Comparison of ENCODE assay signal across 6 cellular contexts in the genomic region with DNA sequence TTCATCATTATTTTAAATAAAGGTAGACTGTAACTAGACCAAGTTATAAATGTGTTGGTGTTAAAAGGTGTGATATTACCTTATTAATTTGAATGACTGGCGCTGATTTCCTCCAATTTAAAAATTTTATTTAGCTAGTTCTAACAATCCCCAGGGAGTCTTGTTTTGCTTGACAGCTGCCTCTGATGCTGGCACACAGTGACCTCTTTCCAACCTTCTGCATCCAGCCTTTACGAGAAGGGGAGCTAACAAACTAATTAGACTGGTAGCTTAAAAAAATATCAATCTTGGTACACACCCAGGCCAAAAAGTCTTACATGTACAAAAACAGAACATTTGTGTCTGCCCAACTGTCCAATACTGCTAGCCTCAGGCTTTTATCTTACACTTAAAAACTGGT. TPM values are rescaled to one million over a fixed set of nuclear protein-coding genes. Genes with fewer than 3 reads are reported as not detected.
"Had no signal": no experiment of that assay in that cellular context is flagged by ENCODE, and none has a peak within 500 bp of the region (broad histone marks: within the 10 kb centered on the region; RNA-seq: fewer than 3 reads in every experiment).

No MANE protein-coding gene starts in this region.

- H3K36me3 ChIP-seq: HAP-1 had no signal

- DNase-seq: GM23248, GOT3, H7, HFFc6 had no signal

- H3K27ac ChIP-seq: GM23248 had no signal

- H3K9me3 ChIP-seq: HAP-1 had no signal

- H3K9ac ChIP-seq: GM23248 had no signal

- H3K4me1 ChIP-seq: HAP-1 had no signal

- H3K4me3 ChIP-seq: GM23248, HAP-1 had no signal

- H2AFZ ChIP-seq: GM23248 had no signal

RNA-seq across cellular contexts. Expression of a gene that starts 51.8 kb away (rescaled TPM):
- polyA plus RNA-seq: IgD-negative memory B cell had no signal
